Comparison of ENCODE assay signal across 21 cellular contexts in genomic region chr9:6962164-6962563, GRCh38.
A peak's percentile ranks its signal among the peaks of the same experiment; 100 is the strongest.
DNase-seq lines count a peak whose midpoint lies in the region; ATAC-seq and TF ChIP-seq lines count a peak whose summit lies in the region.
"Had no signal": no experiment of that assay in that cellular context is flagged by ENCODE, and none has a peak within 500 bp of the region (broad histone marks: within the 10 kb centered on the region; RNA-seq: fewer than 3 reads in every experiment).

No MANE protein-coding gene starts in this region.

- 43% methylated on average over 2 of the region's 2 CpGs for WGBS in hepatocyte (ENCODE audit: low lambda C conversion rate, missing lambda C conversion rate)

- peak overlapping the region; percentile 21 for H3K4me2 ChIP-seq in hepatocyte
- H3K4me2 ChIP-seq: BLaER1, GM23338 had no signal

- H3K4me3 Mint-ChIP-seq in activated B cell treated with CpG ODN at 0.5 μM for 24 hours, result no peak overlapping the region
- H3K4me3 Mint-ChIP-seq: CD4-positive, CD25-positive, alpha-beta regulatory T cell; GM23338; H9; HFFc6 had no signal

- peak overlapping the region; percentile 30 for H3K27ac Mint-ChIP-seq in activated B cell treated with CpG ODN at 0.5 μM for 24 hours
- H3K27ac Mint-ChIP-seq: GM23338, H9, HFFc6 had no signal

- TF ChIP-seq CTCF in BE2C (IDR thresholded peaks at IDR 0.05; ENCODE audit: low read depth, low read length) (no peak), activated B cell treated with CpG ODN at 0.5 μM for 24 hours (IDR thresholded peaks at IDR 0.05) (no peak), hepatocyte (IDR thresholded peaks at IDR 0.05; ENCODE audit: poor library complexity) (no peak)

- H3K9me3 ChIP-seq in BE2C, result no peaks in the 10 kb centered on the region
- no peaks in the 10 kb centered on the region for H3K9me3 ChIP-seq in hepatocyte (ENCODE audit: low read depth)
- H3K9me3 ChIP-seq: BLaER1 had no signal

- no peak overlapping the region for H3K27ac ChIP-seq in hepatocyte
- H3K27ac ChIP-seq: BLaER1 had no signal

- H3K27me3 ChIP-seq in BE2C (no peaks in the 10 kb centered on the region), hepatocyte (no peaks in the 10 kb centered on the region)
- H3K27me3 ChIP-seq: BLaER1 had no signal

- CTCF ChIA-PET in activated B cell treated with CpG ODN at 0.5 μM for 24 hours (lab: Charles Lee), result no interaction called here

- H2AFZ ChIP-seq in hepatocyte, result no peak overlapping the region
- H2AFZ ChIP-seq: GM23338 had no signal

- H3K9me2 ChIP-seq in hepatocyte (replicated peaks; ENCODE audit: insufficient read depth), result no peaks in the 10 kb centered on the region

- H3K36me3 ChIP-seq in BE2C, result no peaks in the 10 kb centered on the region
- H3K36me3 ChIP-seq in hepatocyte (replicated peaks; ENCODE audit: insufficient read depth, low read depth), result no peaks in the 10 kb centered on the region

- peaks cover 36% of the 10 kb centered on the region for H3K36me3 Mint-ChIP-seq in activated B cell treated with CpG ODN at 0.5 μM for 24 hours (ENCODE audit: low read depth)

- H3K4me1 ChIP-seq in BE2C (peaks cover 19% of the 10 kb centered on the region), hepatocyte (ENCODE audit: insufficient read depth) (peaks cover 14% of the 10 kb centered on the region)

- no peaks in the 10 kb centered on the region for H4K20me1 ChIP-seq in hepatocyte (ENCODE audit: insufficient read depth, poor library complexity, severe bottlenecking)
- H4K20me1 ChIP-seq: BLaER1 had no signal

- no peaks in the 10 kb centered on the region for H3K27me3 Mint-ChIP-seq in activated B cell treated with CpG ODN at 0.5 μM for 24 hours
- H3K27me3 Mint-ChIP-seq: CD4-positive, CD25-positive, alpha-beta regulatory T cell had no signal

- no peaks in the 10 kb centered on the region for H3K9me3 Mint-ChIP-seq in activated B cell treated with CpG ODN at 0.5 μM for 24 hours
- H3K9me3 Mint-ChIP-seq: CD4-positive, CD25-positive, alpha-beta regulatory T cell; GM23338; H9; HFFc6 had no signal

- H3K4me3 ChIP-seq in BE2C (ENCODE audit: low read depth, low read length) (peak overlapping the region; percentile 17), hepatocyte (no peak overlapping the region)
- H3K4me3 ChIP-seq: BLaER1, GM23338, K562 had no signal

- ATAC-seq in activated B cell treated with CpG ODN at 0.5 μM for 24 hours (ENCODE audit: low read depth), result no peak
- no peak for ATAC-seq in GM21367 (IDR thresholded peaks at IDR 0.05; ENCODE audit: unreplicated experiment)
- no peak for ATAC-seq in HG02798 (IDR thresholded peaks at IDR 0.05; ENCODE audit: poor library complexity, unreplicated experiment)
- ATAC-seq: GM23338, K562 had no signal

- intact Hi-C loops in activated B cell treated with CpG ODN at 0.5 μM for 24 hours (cut with micrococcal nuclease), result no loop called here

- POLR2A ChIA-PET in activated B cell treated with CpG ODN at 0.5 μM for 24 hours (lab: Charles Lee), result no interaction called here

- H3K79me2 ChIP-seq in hepatocyte, result no peaks in the 10 kb centered on the region

- DNase-seq in BE2C (no peak), NCI-H69 (lab: John Stamatoyannopoulos, UW) (peak; percentile 61), activated B cell treated with CpG ODN at 0.5 μM for 24 hours (no peak), hepatocyte (ENCODE audit: low spot score) (no peak), pons (ENCODE audit: low spot score) (no peak), NCI-H345 (lab: John Stamatoyannopoulos, UW) (no peak)
- DNase-seq: CD4-positive, CD25-positive, alpha-beta regulatory T cell; DMS53; H9; HFFc6; Kasumi-1; NCI-H187; NCI-H446 treated with DMSO at 0.1 percent for 48 hours; NCI-H526; OCI-M1; SIG-M5 had no signal

- H3K4me1 Mint-ChIP-seq in activated B cell treated with CpG ODN at 0.5 μM for 24 hours, result peaks cover 22% of the 10 kb centered on the region
- H3K4me1 Mint-ChIP-seq: GM23338, H9 had no signal
